In genomic region chr11:75351541-75352416, GRCh38 we compare ENCODE assay signal across 8 cellular contexts. TPM values are rescaled to one million over a fixed set of nuclear protein-coding genes. Genes with fewer than 3 reads are reported as not detected.
DNase-seq lines count a peak whose midpoint lies in the region; ATAC-seq and TF ChIP-seq lines count a peak whose summit lies in the region.

Gene ARRB1 (minus strand): TSS chr11:75351661. CDS start chr11:75351607, 54 bp downstream.

- peak within 1 kb of the TSS; percentile 85 for H3K4me3 Mint-ChIP-seq in activated T-helper 1 cell treated with anti-CD3 and anti-CD28 coated beads, Interleukin-12 subunit alpha, Interleukin-12 subunit beta, Interleukin-2, Interleukin-4 antibody, amounts not matched to agents 30 ng/mL and 10 ng/mL and 1 ng/mL, durations not matched to agents 14 hours and 24 hours and 36 hours
- H3K4me3 Mint-ChIP-seq in naive thymus-derived CD8-positive, alpha-beta T cell: peak within 1 kb of the TSS; percentile 84 to 99 (median 95)

- 0% methylated on average over 17 of the region's 95 CpGs for WGBS in suprapubic skin

- DNase-seq in NCI-H146 (lab: John Stamatoyannopoulos, UW): peak; percentile 73
- DNase-seq in NCI-H146 treated with DMSO at 0.1 percent for 48 hours (lab: John Stamatoyannopoulos, UW; ENCODE audit: unreplicated experiment): no peak
- peak; percentile 54 for DNase-seq in NOMO-1 treated with DMSO at 0.1 percent for 48 hours (lab: John Stamatoyannopoulos, UW; ENCODE audit: unreplicated experiment)
- peak; percentile 58 for DNase-seq in activated T-helper 1 cell treated with anti-CD3 and anti-CD28 coated beads, Interleukin-12 subunit alpha, Interleukin-12 subunit beta, Interleukin-2, Interleukin-4 antibody, amounts not matched to agents 30 ng/mL and 10 ng/mL and 1 ng/mL, durations not matched to agents 14 hours and 24 hours and 36 hours (ENCODE audit: low spot score)
- DNase-seq in fibroblast of gingiva (ENCODE audit: low read depth): peak; percentile 64
- peak; percentile 33 to 86 (median 66) for DNase-seq in naive thymus-derived CD8-positive, alpha-beta T cell
- peak in 1 of 2 donors; percentile 81 for DNase-seq in suprapubic skin (ENCODE audit: low spot score in 2 of 2)
- DNase-seq in amniotic stem cell (lab: John Stamatoyannopoulos, UW): no peak

- TF ChIP-seq CTCF in suprapubic skin (IDR thresholded peaks at IDR 0.05): no peak

- peak within 1 kb of the TSS; percentile 80 for H3K27ac Mint-ChIP-seq in activated T-helper 1 cell treated with anti-CD3 and anti-CD28 coated beads, Interleukin-12 subunit alpha, Interleukin-12 subunit beta, Interleukin-2, Interleukin-4 antibody, amounts not matched to agents 30 ng/mL and 10 ng/mL and 1 ng/mL, durations not matched to agents 14 hours and 24 hours and 36 hours
- peak within 1 kb of the TSS; percentile 94 to 98 (median 97) for H3K27ac Mint-ChIP-seq in naive thymus-derived CD8-positive, alpha-beta T cell

- ATAC-seq in naive thymus-derived CD8-positive, alpha-beta T cell: peak; percentile 64

- peaks cover 57% of the 10 kb centered on the region for H3K4me1 ChIP-seq in suprapubic skin

- no peaks in the 10 kb centered on the region for H3K27me3 ChIP-seq in suprapubic skin

- H3K9me3 ChIP-seq in suprapubic skin: no peaks in the 10 kb centered on the region

- H3K4me3 ChIP-seq in suprapubic skin: peak within 1 kb of the TSS; percentile 60

- H3K4me1 Mint-ChIP-seq in activated T-helper 1 cell treated with anti-CD3 and anti-CD28 coated beads, Interleukin-12 subunit alpha, Interleukin-12 subunit beta, Interleukin-2, Interleukin-4 antibody, amounts not matched to agents 30 ng/mL and 10 ng/mL and 1 ng/mL, durations not matched to agents 14 hours and 24 hours and 36 hours (ENCODE audit: low read depth): peaks cover 54% of the 10 kb centered on the region
- H3K4me1 Mint-ChIP-seq in naive thymus-derived CD8-positive, alpha-beta T cell: peaks cover 52 to 86% (median 74%) of the 10 kb centered on the region in 4 donors

- no peaks in the 10 kb centered on the region for H3K9me3 Mint-ChIP-seq in activated T-helper 1 cell treated with anti-CD3 and anti-CD28 coated beads, Interleukin-12 subunit alpha, Interleukin-12 subunit beta, Interleukin-2, Interleukin-4 antibody, amounts not matched to agents 30 ng/mL and 10 ng/mL and 1 ng/mL, durations not matched to agents 14 hours and 24 hours and 36 hours
- H3K9me3 Mint-ChIP-seq in naive thymus-derived CD8-positive, alpha-beta T cell: no peaks in the 10 kb centered on the region

- no peaks in the 10 kb centered on the region for H3K36me3 ChIP-seq in suprapubic skin

- intact Hi-C loops in activated T-helper 1 cell treated with anti-CD3 and anti-CD28 coated beads, Interleukin-12 subunit alpha, Interleukin-12 subunit beta, Interleukin-2, Interleukin-4 antibody, amounts not matched to agents 30 ng/mL and 10 ng/mL and 1 ng/mL, durations not matched to agents 14 hours and 24 hours and 36 hours (cut with micrococcal nuclease): loop anchor here (1.0 kb wide), 1 partner anchor 25 kb away; no protein-coding TSS in a partner anchor

- H3K36me3 Mint-ChIP-seq in activated T-helper 1 cell treated with anti-CD3 and anti-CD28 coated beads, Interleukin-12 subunit alpha, Interleukin-12 subunit beta, Interleukin-2, Interleukin-4 antibody, amounts not matched to agents 30 ng/mL and 10 ng/mL and 1 ng/mL, durations not matched to agents 14 hours and 24 hours and 36 hours (ENCODE audit: low read depth): no peaks in the 10 kb centered on the region
- peaks cover 0 to 6% (median 0%) of the 10 kb centered on the region in 3 donors for H3K36me3 Mint-ChIP-seq in naive thymus-derived CD8-positive, alpha-beta T cell

- no peak for TF ChIP-seq POLR2A in suprapubic skin (IDR thresholded peaks at IDR 0.05)

- TF ChIP-seq EP300 in suprapubic skin (IDR thresholded peaks at IDR 0.05): no peak

- POLR2A ChIA-PET in naive thymus-derived CD8-positive, alpha-beta T cell (lab: Charles Lee): interaction anchor here (0.6 to 8.5 kb wide), 14 partner anchors 9 to 90 kb away, joined by 3 to 110 read pairs (median 10); partner anchors contain the start of gene RPS3

- peaks cover 8% of the 10 kb centered on the region for H3K27me3 Mint-ChIP-seq in activated T-helper 1 cell treated with anti-CD3 and anti-CD28 coated beads, Interleukin-12 subunit alpha, Interleukin-12 subunit beta, Interleukin-2, Interleukin-4 antibody, amounts not matched to agents 30 ng/mL and 10 ng/mL and 1 ng/mL, durations not matched to agents 14 hours and 24 hours and 36 hours (ENCODE audit: insufficient read depth)
- H3K27me3 Mint-ChIP-seq in naive thymus-derived CD8-positive, alpha-beta T cell: no peaks in the 10 kb centered on the region

- H3K27ac ChIP-seq in suprapubic skin: peak within 1 kb of the TSS; percentile 90

RNA-seq across cellular contexts. Expression of gene ARRB1, which starts in this region (rescaled TPM):
- 15.3 and 16.0 TPM in 2 replicates for total RNA-seq in activated T-helper 1 cell treated with anti-CD3 and anti-CD28 coated beads, Interleukin-12 subunit alpha, Interleukin-12 subunit beta, Interleukin-2, Interleukin-4 antibody, amounts not matched to agents 30 ng/mL and 10 ng/mL and 1 ng/mL, durations not matched to agents 14 hours and 24 hours and 36 hours
- total RNA-seq in naive thymus-derived CD8-positive, alpha-beta T cell: 10 to 100 TPM; 60.0 to 65.3 TPM
- 10 to 100 TPM in 1 of 3 donors, 1 to 10 TPM in 2; 7.6 to 12.2 (median 9.0) TPM for polyA plus RNA-seq in naive thymus-derived CD8-positive, alpha-beta T cell
- 10 to 100 TPM; 24.8 to 57.2 (median 38.4) TPM for total RNA-seq in suprapubic skin

Comparison
In these comparisons a context has a peak if more than half of its experiments do, and no peak if none do; other contexts are left out.
1. DNase-seq: peak in NCI-H146 (single experiment), NOMO-1 treated with DMSO at 0.1 percent for 48 hours (single experiment), activated T-helper 1 cell treated with anti-CD3 and anti-CD28 coated beads, Interleukin-12 subunit alpha, Interleukin-12 subunit beta, Interleukin-2, Interleukin-4 antibody, amounts not matched to agents 30 ng/mL and 10 ng/mL and 1 ng/mL, durations not matched to agents 14 hours and 24 hours and 36 hours (single experiment), fibroblast of gingiva (single experiment) and naive thymus-derived CD8-positive, alpha-beta T cell (10 of 10); none in NCI-H146 treated with DMSO at 0.1 percent for 48 hours (single experiment) and amniotic stem cell (single experiment).